2 cellular contexts compared by ENCODE assay signal in the genomic region with DNA sequence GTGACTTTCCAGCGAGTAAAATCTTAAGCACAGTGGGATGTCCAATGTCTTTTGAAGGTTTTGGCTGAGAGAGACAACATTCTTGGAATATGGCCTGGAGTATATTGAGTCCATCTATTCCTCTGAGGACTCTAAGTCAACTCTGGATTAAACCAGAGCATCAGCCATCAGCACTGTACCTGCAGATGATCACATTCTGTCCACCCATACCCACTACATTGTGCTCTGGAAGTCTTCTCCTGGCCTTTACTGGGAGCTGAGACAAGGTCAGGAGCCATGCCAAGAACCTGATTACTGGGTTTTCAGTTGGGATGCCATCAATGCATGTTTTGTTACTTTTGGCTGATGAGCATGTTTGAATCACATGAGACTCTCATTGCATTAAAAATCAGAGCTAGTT.
TF ChIP-seq lines count a peak whose summit lies in the region.

No MANE protein-coding gene starts in this region.

TF ChIP-seq in SK-N-SH treated with all-trans-retinoic acid at 6 μM for 48 hours, 23 proteins besides CTCF, POLR2A, EP300 and RAD21 (continued from another document):
- no peak for TF ChIP-seq CREB5 (CRISPR knock-in tag; IDR thresholded peaks at IDR 0.05; ENCODE audit: low read depth)
- no peak for TF ChIP-seq ZFP30 (CRISPR knock-in tag; IDR thresholded peaks at IDR 0.05)
- TF ChIP-seq GLIS3 (CRISPR knock-in tag; IDR thresholded peaks at IDR 0.05) = no peak
- no peak for TF ChIP-seq ZNF8 (CRISPR knock-in tag; IDR thresholded peaks at IDR 0.05)
- TF ChIP-seq, protein P1, sequence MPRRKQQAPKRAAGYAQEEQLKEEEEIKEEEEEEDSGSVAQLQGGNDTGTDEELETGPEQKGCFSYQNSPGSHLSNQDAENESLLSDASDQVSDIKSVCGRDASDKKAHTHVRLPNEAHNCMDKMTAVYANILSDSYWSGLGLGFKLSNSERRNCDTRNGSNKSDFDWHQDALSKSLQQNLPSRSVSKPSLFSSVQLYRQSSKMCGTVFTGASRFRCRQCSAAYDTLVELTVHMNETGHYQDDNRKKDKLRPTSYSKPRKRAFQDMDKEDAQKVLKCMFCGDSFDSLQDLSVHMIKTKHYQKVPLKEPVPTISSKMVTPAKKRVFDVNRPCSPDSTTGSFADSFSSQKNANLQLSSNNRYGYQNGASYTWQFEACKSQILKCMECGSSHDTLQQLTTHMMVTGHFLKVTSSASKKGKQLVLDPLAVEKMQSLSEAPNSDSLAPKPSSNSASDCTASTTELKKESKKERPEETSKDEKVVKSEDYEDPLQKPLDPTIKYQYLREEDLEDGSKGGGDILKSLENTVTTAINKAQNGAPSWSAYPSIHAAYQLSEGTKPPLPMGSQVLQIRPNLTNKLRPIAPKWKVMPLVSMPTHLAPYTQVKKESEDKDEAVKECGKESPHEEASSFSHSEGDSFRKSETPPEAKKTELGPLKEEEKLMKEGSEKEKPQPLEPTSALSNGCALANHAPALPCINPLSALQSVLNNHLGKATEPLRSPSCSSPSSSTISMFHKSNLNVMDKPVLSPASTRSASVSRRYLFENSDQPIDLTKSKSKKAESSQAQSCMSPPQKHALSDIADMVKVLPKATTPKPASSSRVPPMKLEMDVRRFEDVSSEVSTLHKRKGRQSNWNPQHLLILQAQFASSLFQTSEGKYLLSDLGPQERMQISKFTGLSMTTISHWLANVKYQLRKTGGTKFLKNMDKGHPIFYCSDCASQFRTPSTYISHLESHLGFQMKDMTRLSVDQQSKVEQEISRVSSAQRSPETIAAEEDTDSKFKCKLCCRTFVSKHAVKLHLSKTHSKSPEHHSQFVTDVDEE (CRISPR knock-in tag; IDR thresholded peaks at IDR 0.05) = no peak
- TF ChIP-seq, protein P2, sequence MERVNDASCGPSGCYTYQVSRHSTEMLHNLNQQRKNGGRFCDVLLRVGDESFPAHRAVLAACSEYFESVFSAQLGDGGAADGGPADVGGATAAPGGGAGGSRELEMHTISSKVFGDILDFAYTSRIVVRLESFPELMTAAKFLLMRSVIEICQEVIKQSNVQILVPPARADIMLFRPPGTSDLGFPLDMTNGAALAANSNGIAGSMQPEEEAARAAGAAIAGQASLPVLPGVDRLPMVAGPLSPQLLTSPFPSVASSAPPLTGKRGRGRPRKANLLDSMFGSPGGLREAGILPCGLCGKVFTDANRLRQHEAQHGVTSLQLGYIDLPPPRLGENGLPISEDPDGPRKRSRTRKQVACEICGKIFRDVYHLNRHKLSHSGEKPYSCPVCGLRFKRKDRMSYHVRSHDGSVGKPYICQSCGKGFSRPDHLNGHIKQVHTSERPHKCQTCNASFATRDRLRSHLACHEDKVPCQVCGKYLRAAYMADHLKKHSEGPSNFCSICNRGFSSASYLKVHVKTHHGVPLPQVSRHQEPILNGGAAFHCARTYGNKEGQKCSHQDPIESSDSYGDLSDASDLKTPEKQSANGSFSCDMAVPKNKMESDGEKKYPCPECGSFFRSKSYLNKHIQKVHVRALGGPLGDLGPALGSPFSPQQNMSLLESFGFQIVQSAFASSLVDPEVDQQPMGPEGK (CRISPR knock-in tag; IDR thresholded peaks at IDR 0.05; ENCODE audit: borderline replicate concordance) = no peak
- TF ChIP-seq BACH2 (CRISPR knock-in tag; IDR thresholded peaks at IDR 0.05; ENCODE audit: borderline replicate concordance) = no peak

TF ChIP-seq in SK-N-SH, 30 proteins besides CTCF, POLR2A, EP300 and RAD21 (continued from another document):
- TF ChIP-seq RFX5 (IDR thresholded peaks at IDR 0.05; ENCODE audit: low read length) = no peak
- TF ChIP-seq GATA2 (CRISPR knock-in tag; IDR thresholded peaks at IDR 0.05) = no peak
- TF ChIP-seq, protein P3, sequence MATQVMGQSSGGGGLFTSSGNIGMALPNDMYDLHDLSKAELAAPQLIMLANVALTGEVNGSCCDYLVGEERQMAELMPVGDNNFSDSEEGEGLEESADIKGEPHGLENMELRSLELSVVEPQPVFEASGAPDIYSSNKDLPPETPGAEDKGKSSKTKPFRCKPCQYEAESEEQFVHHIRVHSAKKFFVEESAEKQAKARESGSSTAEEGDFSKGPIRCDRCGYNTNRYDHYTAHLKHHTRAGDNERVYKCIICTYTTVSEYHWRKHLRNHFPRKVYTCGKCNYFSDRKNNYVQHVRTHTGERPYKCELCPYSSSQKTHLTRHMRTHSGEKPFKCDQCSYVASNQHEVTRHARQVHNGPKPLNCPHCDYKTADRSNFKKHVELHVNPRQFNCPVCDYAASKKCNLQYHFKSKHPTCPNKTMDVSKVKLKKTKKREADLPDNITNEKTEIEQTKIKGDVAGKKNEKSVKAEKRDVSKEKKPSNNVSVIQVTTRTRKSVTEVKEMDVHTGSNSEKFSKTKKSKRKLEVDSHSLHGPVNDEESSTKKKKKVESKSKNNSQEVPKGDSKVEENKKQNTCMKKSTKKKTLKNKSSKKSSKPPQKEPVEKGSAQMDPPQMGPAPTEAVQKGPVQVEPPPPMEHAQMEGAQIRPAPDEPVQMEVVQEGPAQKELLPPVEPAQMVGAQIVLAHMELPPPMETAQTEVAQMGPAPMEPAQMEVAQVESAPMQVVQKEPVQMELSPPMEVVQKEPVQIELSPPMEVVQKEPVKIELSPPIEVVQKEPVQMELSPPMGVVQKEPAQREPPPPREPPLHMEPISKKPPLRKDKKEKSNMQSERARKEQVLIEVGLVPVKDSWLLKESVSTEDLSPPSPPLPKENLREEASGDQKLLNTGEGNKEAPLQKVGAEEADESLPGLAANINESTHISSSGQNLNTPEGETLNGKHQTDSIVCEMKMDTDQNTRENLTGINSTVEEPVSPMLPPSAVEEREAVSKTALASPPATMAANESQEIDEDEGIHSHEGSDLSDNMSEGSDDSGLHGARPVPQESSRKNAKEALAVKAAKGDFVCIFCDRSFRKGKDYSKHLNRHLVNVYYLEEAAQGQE (IDR thresholded peaks at IDR 0.05; ENCODE audit: low read depth, low read length) = no peak
